8 cellular contexts compared by ENCODE assay signal in the genomic region with DNA sequence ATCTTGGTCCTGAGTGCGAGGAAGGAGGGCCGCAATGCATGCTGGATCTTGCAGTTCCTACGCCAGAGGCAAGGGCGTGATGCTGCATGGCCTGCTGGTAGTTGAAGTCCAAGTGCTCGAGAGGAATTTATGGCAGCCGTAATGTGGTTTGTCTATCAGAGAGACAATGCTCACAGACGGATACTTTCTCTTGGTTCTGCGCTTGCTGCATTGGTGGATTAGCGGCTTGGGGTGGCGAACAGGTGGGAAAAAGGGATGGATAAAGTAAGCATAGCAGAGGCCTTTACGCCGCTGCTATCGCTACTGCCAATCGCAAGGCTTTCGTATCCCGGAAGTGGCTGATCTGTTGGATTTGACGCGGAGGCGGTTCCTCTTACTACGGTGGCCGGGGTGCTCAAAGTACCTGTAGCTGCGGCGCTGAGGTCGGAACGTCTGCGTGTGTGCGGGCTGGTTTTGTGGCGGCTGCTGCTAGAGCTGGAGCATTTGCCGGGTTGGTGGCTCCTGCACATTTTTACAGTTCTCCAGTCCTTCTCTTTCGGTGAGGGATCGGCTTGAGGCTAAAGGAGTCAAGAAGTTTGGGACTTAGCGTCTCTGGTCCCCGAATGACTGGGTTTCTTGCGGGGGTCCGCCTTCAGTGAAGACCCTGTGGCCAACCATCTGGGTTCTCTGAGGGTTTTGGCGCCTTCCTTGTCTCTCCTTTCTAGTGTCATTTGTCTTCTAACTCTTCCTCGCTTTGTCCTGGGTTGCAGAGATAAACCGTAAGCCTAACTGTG. TPM values are rescaled to one million over a fixed set of nuclear protein-coding genes. Genes with fewer than 3 reads are reported as not detected.
DNase-seq lines count a peak whose midpoint lies in the region; TF ChIP-seq lines count a peak whose summit lies in the region.

A gene with protein sequence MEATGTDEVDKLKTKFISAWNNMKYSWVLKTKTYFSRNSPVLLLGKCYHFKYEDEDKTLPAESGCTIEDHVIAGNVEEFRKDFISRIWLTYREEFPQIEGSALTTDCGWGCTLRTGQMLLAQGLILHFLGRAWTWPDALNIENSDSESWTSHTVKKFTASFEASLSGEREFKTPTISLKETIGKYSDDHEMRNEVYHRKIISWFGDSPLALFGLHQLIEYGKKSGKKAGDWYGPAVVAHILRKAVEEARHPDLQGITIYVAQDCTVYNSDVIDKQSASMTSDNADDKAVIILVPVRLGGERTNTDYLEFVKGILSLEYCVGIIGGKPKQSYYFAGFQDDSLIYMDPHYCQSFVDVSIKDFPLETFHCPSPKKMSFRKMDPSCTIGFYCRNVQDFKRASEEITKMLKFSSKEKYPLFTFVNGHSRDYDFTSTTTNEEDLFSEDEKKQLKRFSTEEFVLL (plus strand): TSS at position 397 of the 773 bp plus-strand sequence. CDS start 19,655 bp downstream, outside the sequence.

- H3K9me3 ChIP-seq in SJSA1 (replicated peaks) (no peaks in the 10 kb centered on the region), suprapubic skin (no peaks in the 10 kb centered on the region)

- no peaks in the 10 kb centered on the region for H3K36me3 ChIP-seq in SJSA1
- no peaks in the 10 kb centered on the region for H3K36me3 ChIP-seq in suprapubic skin

- H3K27me3 ChIP-seq in SJSA1 (replicated peaks) (no peaks in the 10 kb centered on the region), suprapubic skin (no peaks in the 10 kb centered on the region)

- no peak for TF ChIP-seq POLR2A in suprapubic skin (IDR thresholded peaks at IDR 0.05)

- H3K4me1 ChIP-seq in SJSA1 (replicated peaks) (peaks cover 6% of the 10 kb centered on the region), suprapubic skin (peaks cover 17% of the 10 kb centered on the region)

- peak; percentile 88 for DNase-seq in GM04503 (ENCODE audit: low read depth)
- DNase-seq in HFF-Myc (ENCODE audit: extremely low read depth, low read depth) = peak; percentile 95
- peak; percentile 93 for DNase-seq in MV-4-11 (lab: John Stamatoyannopoulos, UW)
- peak; percentile 93 to 98 for DNase-seq in SJSA1 (ENCODE audit: low read depth in 1 of 2, low spot score in 2 of 2)
- DNase-seq in activated naive CD4-positive, alpha-beta T cell treated with Interleukin-2 at 50 U/mL for 16 hours = peak; percentile 92
- DNase-seq in globus pallidus (ENCODE audit: low spot score) = peak; percentile 98
- DNase-seq in nucleus accumbens (lab: John Stamatoyannopoulos, UW) = peak; percentile 86 to 99 (median 96)
- peak; percentile 96 to 97 for DNase-seq in suprapubic skin (ENCODE audit: low spot score in 2 of 2)

- TF ChIP-seq CTCF in HFF-Myc (IDR thresholded peaks at IDR 0.05; ENCODE audit: low read depth, low read length, missing control alignments) (no peak), suprapubic skin (IDR thresholded peaks at IDR 0.05) (no peak)

- peak within 1 kb of the TSS; percentile 84 for H3K27ac ChIP-seq in SJSA1
- peak within 1 kb of the TSS; percentile 93 for H3K27ac ChIP-seq in suprapubic skin

- WGBS in suprapubic skin = under 1% methylated on average over 19 of the region's 38 CpGs

- no peak for TF ChIP-seq EP300 in suprapubic skin (IDR thresholded peaks at IDR 0.05)

- H3K4me3 ChIP-seq in HFF-Myc (replicated peaks; ENCODE audit: low read depth, low read length) (peak within 1 kb of the TSS; percentile 95), SJSA1 (peak within 1 kb of the TSS; percentile 68), suprapubic skin (peak within 1 kb of the TSS; percentile 79)

RNA-seq across cellular contexts. Expression of the gene that starts here (rescaled TPM):
- total RNA-seq in SJSA1 (2014; rRNA removed; shearing (Covaris generic)) = 6.6 and 7.3 TPM in 2 replicates
- total RNA-seq in suprapubic skin = 1 to 10 TPM; 4.4 to 8.7 (median 5.4) TPM

Comparison
In these comparisons a context has a peak if more than half of its experiments do, and no peak if none do; other contexts are left out.
1. Peak in every context shown above with its lines: DNase-seq, H3K4me3 ChIP-seq and H3K27ac ChIP-seq.